1 cellular context compared by ENCODE assay signal in genomic region chr16:10262377-10263132, GRCh38.
TF ChIP-seq lines count a peak whose summit lies in the region.

No MANE protein-coding gene starts in this region.

TF ChIP-seq in HepG2, 621 proteins besides CTCF, POLR2A, EP300 and RAD21 (continued from another document and continues in another):
- TF ChIP-seq SKIL (CRISPR knock-in tag; IDR thresholded peaks at IDR 0.05; ENCODE audit: borderline replicate concordance): no peak
- TF ChIP-seq ZMYM4 (CRISPR knock-in tag; IDR thresholded peaks at IDR 0.05): peak; percentile 63
- TF ChIP-seq ZNF619 (CRISPR knock-in tag; IDR thresholded peaks at IDR 0.05): no peak
- peak; percentile 80; the same call in 1 of the 2 replicates for TF ChIP-seq ARID5B (CRISPR knock-in tag; IDR thresholded peaks at IDR 0.05)
- no peak for TF ChIP-seq ZNF460 (CRISPR knock-in tag; IDR thresholded peaks at IDR 0.05; ENCODE audit: borderline replicate concordance)
- peak; percentile 65; the same call in 1 of the 2 replicates for TF ChIP-seq RCOR2 (CRISPR knock-in tag; IDR thresholded peaks at IDR 0.05)
- no peak; the same call in 1 of the 2 replicates for TF ChIP-seq SATB2 (CRISPR knock-in tag; IDR thresholded peaks at IDR 0.05)
- no peak for TF ChIP-seq GPBP1L1 (CRISPR knock-in tag; IDR thresholded peaks at IDR 0.05)
- no peak for TF ChIP-seq MBD4 (IDR thresholded peaks at IDR 0.05; ENCODE audit: borderline replicate concordance, low read length)
- TF ChIP-seq NR2F2 (IDR thresholded peaks at IDR 0.05; ENCODE audit: borderline replicate concordance, low read depth): peak; percentile 77; the same call in 1 of the 2 replicates
- peak; percentile 12; the same call in 1 of the 2 replicates for TF ChIP-seq ZNF275 (CRISPR knock-in tag; IDR thresholded peaks at IDR 0.05; ENCODE audit: borderline replicate concordance)
- peak; percentile 66 for TF ChIP-seq RERE (CRISPR knock-in tag; IDR thresholded peaks at IDR 0.05; ENCODE audit: low read depth)
- TF ChIP-seq KMT2B (CRISPR knock-in tag; IDR thresholded peaks at IDR 0.05): no peak
- no peak for TF ChIP-seq ZNF660 (CRISPR knock-in tag; IDR thresholded peaks at IDR 0.05; ENCODE audit: borderline replicate concordance, low read depth)
- TF ChIP-seq ELF4 (CRISPR knock-in tag; IDR thresholded peaks at IDR 0.05; ENCODE audit: borderline replicate concordance): no peak
- TF ChIP-seq STAT6 (CRISPR knock-in tag; IDR thresholded peaks at IDR 0.05; ENCODE audit: borderline replicate concordance): no peak
- TF ChIP-seq ZHX2 (IDR thresholded peaks at IDR 0.05; ENCODE audit: low read depth): no peak
- no peak for TF ChIP-seq ZHX2 (CRISPR knock-in tag; IDR thresholded peaks at IDR 0.05; ENCODE audit: borderline replicate concordance)
- no peak for TF ChIP-seq THAP7 (CRISPR knock-in tag; IDR thresholded peaks at IDR 0.05)
